23 cellular contexts compared by ENCODE assay signal in the genomic region with DNA sequence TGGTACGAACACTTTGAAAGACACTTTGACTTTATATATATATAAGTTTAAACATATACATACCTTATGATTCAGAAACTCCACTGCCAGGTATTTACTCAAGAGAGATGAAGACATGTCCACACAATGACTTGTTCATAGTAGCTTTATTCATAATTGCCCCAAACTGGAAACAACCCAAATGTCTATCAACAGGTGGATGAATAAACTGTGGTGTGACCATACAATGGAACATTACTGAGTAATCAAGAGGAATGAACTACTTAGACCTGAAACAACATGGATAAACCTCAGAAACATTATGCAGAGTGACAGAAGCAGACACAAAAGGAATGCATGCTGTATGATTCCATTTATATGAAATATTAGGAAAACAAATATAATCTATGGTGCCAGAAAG.
"Had no signal": no experiment of that assay in that cellular context is flagged by ENCODE, and none has a peak within 500 bp of the region (broad histone marks: within the 10 kb centered on the region; RNA-seq: fewer than 3 reads in every experiment).

No MANE protein-coding gene starts in this region.

- H3K27ac ChIP-seq: ascending aorta, body of pancreas, cardiac muscle cell, VCaP had no signal

- FAIRE-seq: RCC 7860, TTC549 had no signal

- DNase-seq: activated CD4-positive, alpha-beta memory T cell treated with anti-CD3 and anti-CD28 coated beads for 36 hours; activated CD4-positive, alpha-beta T cell treated with anti-CD3 and anti-CD28 coated beads, Interleukin-2, amount 10 ng/mL, durations not matched to agents 7 days and 5 days; activated CD4-positive, CD25-positive, alpha-beta regulatory T cell; activated gamma-delta T cell; activated naive CD4-positive, alpha-beta T cell treated with anti-CD3 and anti-CD28 coated beads for 36 hours; activated T-cell treated with anti-CD3 and anti-CD28 coated beads, Interleukin-2, amount 50 U/mL, for 4 hours; amniotic stem cell; body of pancreas; KG1; MM.1S; NCI-H1105; NCI-H1436; NCI-H1694 treated with DMSO at 0.1 percent for 48 hours; NCI-H2081; NCI-H524; SHP77 treated with DMSO at 0.1 percent for 48 hours; T-helper 17 cell; T-helper 9 cell had no signal

- H3K27me3 ChIP-seq: ascending aorta, body of pancreas, cardiac muscle cell had no signal

- H3K4me3 ChIP-seq: ascending aorta, body of pancreas, cardiac muscle cell had no signal

- H3K9me3 ChIP-seq: ascending aorta, body of pancreas had no signal

- H3K36me3 ChIP-seq: ascending aorta, cardiac muscle cell had no signal

- H3K4me1 ChIP-seq: ascending aorta had no signal
